Comparison of ENCODE assay signal across 1 cellular context in genomic region chr14:75068294-75069020, GRCh38.
TF ChIP-seq lines count a peak whose summit lies in the region.

No MANE protein-coding gene starts in this region.

TF ChIP-seq in K562, 482 proteins besides CTCF, POLR2A, EP300 and RAD21 (continued from another document and continues in another):
- TF ChIP-seq ZFP30 (CRISPR knock-in tag; IDR thresholded peaks at IDR 0.05; ENCODE audit: borderline replicate concordance) (no peak), CHCHD3 (CRISPR knock-in tag; IDR thresholded peaks at IDR 0.05) (no peak), ZNF586 (CRISPR knock-in tag; conservative IDR thresholded peaks at IDR 0.05) (no peak), MTF1 (CRISPR knock-in tag; IDR thresholded peaks at IDR 0.05; ENCODE audit: borderline replicate concordance) (no peak), ESRRA (IDR thresholded peaks at IDR 0.05; ENCODE audit: borderline replicate concordance, low read depth) (no peak), MCM7 (IDR thresholded peaks at IDR 0.05) (0 out of 4 replicates have a peak, but pooled peaks of 1 of the 2 experiments have one; percentile 22), HCFC1 (IDR thresholded peaks at IDR 0.05; ENCODE audit: low read depth, low read length) (no peak), TAL1 (IDR thresholded peaks at IDR 0.05) (no peak), ETS2 (tag; IDR thresholded peaks at IDR 0.05; ENCODE audit: borderline replicate concordance, poor library complexity, severe bottlenecking) (no peak), ID3 (CRISPR knock-in tag; IDR thresholded peaks at IDR 0.05) (no peak), ID3 (tag; IDR thresholded peaks at IDR 0.05) (no peak), TAF9B (IDR thresholded peaks at IDR 0.05; ENCODE audit: partially characterized antibody) (no peak), ARID3A (IDR thresholded peaks at IDR 0.05; ENCODE audit: borderline replicate concordance, low read depth, low read length) (no peak; the same call in 1 of the 2 replicates), ZBTB43 (CRISPR knock-in tag; IDR thresholded peaks at IDR 0.05) (no peak), EHMT2 (IDR thresholded peaks at IDR 0.05) (0 out of 2 replicates have a peak, but pooled peaks have one; percentile 71), HNRNPK (IDR thresholded peaks at IDR 0.05; ENCODE audit: low read depth, low read length, poor library complexity, severe bottlenecking) (no peak), RNF2 (IDR thresholded peaks at IDR 0.05) (no peak), EWSR1 (IDR thresholded peaks at IDR 0.05; ENCODE audit: borderline replicate concordance, low read depth, partially characterized antibody) (no peak), FOXK2 (conservative IDR thresholded peaks at IDR 0.05 in 1 of 2, IDR thresholded peaks at IDR 0.05 in 1 of 2; ENCODE audit: low read depth in 2 of 2) (no peak), SETDB1 (IDR thresholded peaks at IDR 0.05; ENCODE audit: low read length) (no peak), FOXM1 (IDR thresholded peaks at IDR 0.05; ENCODE audit: low read depth) (0 out of 2 replicates have a peak, but pooled peaks have one; percentile 9), FOXM1 (CRISPR knock-in tag; IDR thresholded peaks at IDR 0.05; ENCODE audit: low read depth) (no peak), PCBP2 (IDR thresholded peaks at IDR 0.05; ENCODE audit: low read depth, low read length, poor library complexity, severe bottlenecking) (no peak), GATA2 (CRISPR knock-in tag; IDR thresholded peaks at IDR 0.05) (no peak), HDAC3 (IDR thresholded peaks at IDR 0.05; ENCODE audit: borderline replicate concordance, partially characterized antibody) (no peak), TAF15 (IDR thresholded peaks at IDR 0.05; ENCODE audit: low read depth, low read length) (no peak), SAFB2 (IDR thresholded peaks at IDR 0.05; ENCODE audit: borderline replicate concordance, low read depth, low read length, severe bottlenecking) (no peak), NKRF (IDR thresholded peaks at IDR 0.05; ENCODE audit: borderline replicate concordance) (0 out of 2 replicates have a peak, but pooled peaks have one; percentile 24), ILK (tag; IDR thresholded peaks at IDR 0.05; ENCODE audit: borderline replicate concordance, low read depth) (no peak), CREB3 (tag; conservative IDR thresholded peaks at IDR 0.05; ENCODE audit: low read depth) (no peak), CBX1 (IDR thresholded peaks at IDR 0.05; ENCODE audit: low read depth) (no peak), SRSF7 (optimal IDR thresholded peaks at IDR 0.05; ENCODE audit: low read depth, low read length) (no peak), ZNF174 (CRISPR knock-in tag; IDR thresholded peaks at IDR 0.05) (no peak), SRSF1 (IDR thresholded peaks at IDR 0.05; ENCODE audit: low read depth, low read length) (no peak), ZNF76 (CRISPR knock-in tag; IDR thresholded peaks at IDR 0.05; ENCODE audit: borderline replicate concordance) (no peak), KDM4B (IDR thresholded peaks at IDR 0.05; ENCODE audit: borderline replicate concordance in 2 of 2, low read depth in 1 of 2) (no peak), ZNF140 (CRISPR knock-in tag; IDR thresholded peaks at IDR 0.05) (no peak), FOXP1 (CRISPR knock-in tag; IDR thresholded peaks at IDR 0.05) (no peak), THRB (CRISPR knock-in tag; conservative IDR thresholded peaks at IDR 0.05) (no peak), ZNF324 (CRISPR knock-in tag; IDR thresholded peaks at IDR 0.05) (no peak), HMBOX1 (IDR thresholded peaks at IDR 0.05) (no peak), DPF2 (IDR thresholded peaks at IDR 0.05) (peak; percentile 51; the same call in 1 of the 2 replicates), ZNF431 (CRISPR knock-in tag; IDR thresholded peaks at IDR 0.05) (no peak), E2F5 (CRISPR knock-in tag; IDR thresholded peaks at IDR 0.05) (no peak), ZBTB5 (IDR thresholded peaks at IDR 0.05) (no peak), ZMIZ1 (IDR thresholded peaks at IDR 0.05; ENCODE audit: low read depth in 2 of 2, low read length in 2 of 2) (no peak), ZNF583 (CRISPR knock-in tag; IDR thresholded peaks at IDR 0.05) (no peak), MED1 (CRISPR knock-in tag; IDR thresholded peaks at IDR 0.05; ENCODE audit: borderline replicate concordance) (no peak), HNRNPL (IDR thresholded peaks at IDR 0.05; ENCODE audit: low read depth, low read length) (no peak), TRIM24 (IDR thresholded peaks at IDR 0.05) (0 out of 4 replicates have a peak, but pooled peaks have one; percentile 5 to 10), SNIP1 (IDR thresholded peaks at IDR 0.05; ENCODE audit: low read depth) (no peak), U2AF2 (optimal IDR thresholded peaks at IDR 0.05; ENCODE audit: low read depth, low read length) (no peak), IFI16 (CRISPR knock-in tag; IDR thresholded peaks at IDR 0.05) (no peak), TOE1 (IDR thresholded peaks at IDR 0.05; ENCODE audit: borderline replicate concordance) (no peak), TOE1 (CRISPR knock-in tag; IDR thresholded peaks at IDR 0.05; ENCODE audit: borderline replicate concordance, low read depth) (no peak)
